18 cellular contexts compared by ENCODE assay signal in genomic region chr4:77089880-77090279, GRCh38. TPM values are rescaled to one million over a fixed set of nuclear protein-coding genes. Genes with fewer than 3 reads are reported as not detected.
DNase-seq lines count a peak whose midpoint lies in the region; ATAC-seq, FAIRE-seq and TF ChIP-seq lines count a peak whose summit lies in the region.
"Had no signal": no experiment of that assay in that cellular context is flagged by ENCODE, and none has a peak within 500 bp of the region (broad histone marks: within the 10 kb centered on the region; RNA-seq: fewer than 3 reads in every experiment).

No MANE protein-coding gene starts in this region.

- TF ChIP-seq CTCF in K562 (IDR thresholded peaks at IDR 0.05 in 2 of 3, conservative IDR thresholded peaks at IDR 0.05 in 1 of 3; ENCODE audit: insufficient read depth in 2 of 3, low read depth in 1 of 3, low read length in 3 of 3) = no peak
- no peak for TF ChIP-seq CTCF in nephron progenitor cell (IDR thresholded peaks at IDR 0.05)
- no peak for TF ChIP-seq CTCF in mammary epithelial cell (conservative IDR thresholded peaks at IDR 0.05 in 1 of 2, IDR thresholded peaks at IDR 0.05 in 1 of 2; ENCODE audit: extremely low read depth in 1 of 2, insufficient read depth in 1 of 2, low read depth in 1 of 2, low read length in 2 of 2)

- H3K4me2 ChIP-seq in K562 (ENCODE audit: insufficient read depth, low read length) (no peak overlapping the region), mammary epithelial cell (ENCODE audit: insufficient read depth, low read depth, low read length) (no peak overlapping the region)

- H3K4me3 Mint-ChIP-seq in nephron progenitor cell = no peak overlapping the region
- H3K4me3 Mint-ChIP-seq: CD4-positive, alpha-beta memory T cell; HFFc6 had no signal

- no peak for TF ChIP-seq RAD21 in K562 (CRISPR knock-in tag; conservative IDR thresholded peaks at IDR 0.05 in 1 of 2, IDR thresholded peaks at IDR 0.05 in 1 of 2)

- BruUV-seq in K562 (replicated peaks; lab: Mats Ljungman, UMichigan) = no TSS peak
- BruUV-seq in mammary epithelial cell (replicated peaks; lab: Mats Ljungman, UMichigan) = no TSS peak

- H3K27ac Mint-ChIP-seq in nephron progenitor cell = peak overlapping the region; percentile 5
- H3K27ac Mint-ChIP-seq: CD4-positive, alpha-beta memory T cell; HFFc6 had no signal

- no peak overlapping the region for H3K9ac ChIP-seq in K562 (ENCODE audit: insufficient read depth in 1 of 2, low read depth in 2 of 2, low read length in 2 of 2)
- H3K9ac ChIP-seq in mammary epithelial cell (ENCODE audit: insufficient read depth, low read length) = no peak overlapping the region

- H2AFZ ChIP-seq in K562 (ENCODE audit: low read depth, low read length) (no peak overlapping the region), mammary epithelial cell (ENCODE audit: low read depth, low read length) (no peak overlapping the region)

- TF ChIP-seq POLR2A in K562 (conservative IDR thresholded peaks at IDR 0.05) = no peak

- dilution Hi-C loops in mammary epithelial cell (cut with HindIII; ENCODE audit: low sequenced_read_pairs) = no loop called here

- H3K79me2 ChIP-seq in K562 (ENCODE audit: control insufficient read depth, insufficient read depth, low read length) (no peaks in the 10 kb centered on the region), mammary epithelial cell (ENCODE audit: insufficient read depth, low read length) (no peaks in the 10 kb centered on the region)

- no peaks in the 10 kb centered on the region for H3K27me3 Mint-ChIP-seq in nephron progenitor cell (ENCODE audit: low read depth, poor library complexity)
- H3K27me3 Mint-ChIP-seq: CD4-positive, alpha-beta memory T cell had no signal

- H3K36me3 Mint-ChIP-seq in nephron progenitor cell (ENCODE audit: low read depth) = peaks cover 9% of the 10 kb centered on the region

- DNase-seq in OCI-M1 (lab: John Stamatoyannopoulos, UW) (peak; percentile 8), K562 (ENCODE audit: extremely low read depth in 1 of 4, low spot score in 3 of 4) (no peak), nephron progenitor cell (no peak), mammary epithelial cell (no peak), KBM-7 (no peak)
- DNase-seq: C1 segment of cervical spinal cord; Calu3; CD4-positive, alpha-beta memory T cell; COR-L47; DMS153; DND-41; GOT3; HFFc6 had no signal

- ATAC-seq in K562 (no peak), HG03521 (IDR thresholded peaks at IDR 0.05; ENCODE audit: unreplicated experiment) (no peak)

- no peak overlapping the region for H3K27ac ChIP-seq in K562 (ENCODE audit: extremely low read depth, low read depth, low read length)
- no peak overlapping the region for H3K27ac ChIP-seq in mammary epithelial cell (ENCODE audit: insufficient read depth, low read depth, low read length)

- peaks cover 12% of the 10 kb centered on the region for H3K4me1 Mint-ChIP-seq in nephron progenitor cell

- H3K27me3 ChIP-seq in K562 (ENCODE audit: control insufficient read depth in 2 of 2, insufficient read depth in 2 of 2, low read length in 2 of 2) (no peaks in the 10 kb centered on the region), mammary epithelial cell (ENCODE audit: insufficient read depth, low read length) (no peaks in the 10 kb centered on the region)

- in situ Hi-C loops in K562 (cut with MboI) (no loop called here), mammary epithelial cell (cut with MboI; ENCODE audit: low sequenced_read_pairs in 2 of 2) (no loop called here), KBM-7 (cut with MboI; ENCODE audit: low pct_unique_long_range_greater_than_20kb, low sequenced_read_pairs) (no loop called here)

- peak; percentile 54 for FAIRE-seq in K562 (lab: Jason Lieb, UNC)
- FAIRE-seq: G401.6, GM12892, H54 had no signal

- H4K20me1 ChIP-seq in K562 (replicated peaks; ENCODE audit: control insufficient read depth, insufficient read depth, low read length) (no peaks in the 10 kb centered on the region), mammary epithelial cell (ENCODE audit: insufficient read depth, low read length) (no peaks in the 10 kb centered on the region)

- no peaks in the 10 kb centered on the region; a peak in 3 of 5 replicates for H3K4me1 ChIP-seq in K562 (replicated peaks in 1 of 2; ENCODE audit: control insufficient read depth in 2 of 2, insufficient read depth in 2 of 2, low read length in 2 of 2)
- H3K4me1 ChIP-seq in mammary epithelial cell (ENCODE audit: insufficient read depth, low read length) = peaks cover 33% of the 10 kb centered on the region
- H3K4me1 ChIP-seq: HAP-1 had no signal

- intact Hi-C loops in K562 (cut with micrococcal nuclease) (no loop called here), mammary epithelial cell (cut with micrococcal nuclease) (no loop called here)

- TF ChIP-seq EP300 in K562 (IDR thresholded peaks at IDR 0.05; ENCODE audit: low read length) = no peak

- peaks cover 7% of the 10 kb centered on the region for H3K9me3 Mint-ChIP-seq in nephron progenitor cell
- H3K9me3 Mint-ChIP-seq: CD4-positive, alpha-beta memory T cell; HFFc6 had no signal

- no peaks in the 10 kb centered on the region for H3K36me3 ChIP-seq in K562 (ENCODE audit: control insufficient read depth, insufficient read depth, low read length)
- no peaks in the 10 kb centered on the region for H3K36me3 ChIP-seq in mammary epithelial cell (ENCODE audit: insufficient read depth, low read length)
- H3K36me3 ChIP-seq: HAP-1 had no signal

- H3K4me3 ChIP-seq in K562 (no peak overlapping the region), mammary epithelial cell (replicated peaks in 1 of 3; ENCODE audit: insufficient read depth in 1 of 3, low read depth in 2 of 3, low read length in 3 of 3) (no peak overlapping the region)
- H3K4me3 ChIP-seq: HAP-1 had no signal

- CTCF ChIA-PET in K562 (lab: Yijun Ruan, JAX; ENCODE audit: low intra/inter-chr PET ratio) (no interaction called here), mammary epithelial cell (lab: Charles Lee; ENCODE audit: low non-redundant PET) (no interaction called here)

- H3K9me1 ChIP-seq in K562 (ENCODE audit: control insufficient read depth, insufficient read depth, low read length) = no peaks in the 10 kb centered on the region

- POLR2A ChIA-PET in K562 (lab: Yijun Ruan, JAX) = interaction anchor here (0.6 to 0.7 kb wide), 2 partner anchors 42 to 187 kb away, joined by 3 to 4 read pairs; no protein-coding TSS in a partner anchor

- H3K9me3 ChIP-seq in K562 (replicated peaks; ENCODE audit: control insufficient read depth, insufficient read depth, low read depth, low read length) = no peaks in the 10 kb centered on the region
- H3K9me3 ChIP-seq in mammary epithelial cell (replicated peaks; ENCODE audit: insufficient read depth, low read length) = no peaks in the 10 kb centered on the region
- H3K9me3 ChIP-seq: HAP-1 had no signal

TF ChIP-seq in K562, 482 proteins besides CTCF, POLR2A, EP300 and RAD21:
- TF ChIP-seq RB1 (IDR thresholded peaks at IDR 0.05; ENCODE audit: low read depth) = no peak
- TF ChIP-seq, protein P1, sequence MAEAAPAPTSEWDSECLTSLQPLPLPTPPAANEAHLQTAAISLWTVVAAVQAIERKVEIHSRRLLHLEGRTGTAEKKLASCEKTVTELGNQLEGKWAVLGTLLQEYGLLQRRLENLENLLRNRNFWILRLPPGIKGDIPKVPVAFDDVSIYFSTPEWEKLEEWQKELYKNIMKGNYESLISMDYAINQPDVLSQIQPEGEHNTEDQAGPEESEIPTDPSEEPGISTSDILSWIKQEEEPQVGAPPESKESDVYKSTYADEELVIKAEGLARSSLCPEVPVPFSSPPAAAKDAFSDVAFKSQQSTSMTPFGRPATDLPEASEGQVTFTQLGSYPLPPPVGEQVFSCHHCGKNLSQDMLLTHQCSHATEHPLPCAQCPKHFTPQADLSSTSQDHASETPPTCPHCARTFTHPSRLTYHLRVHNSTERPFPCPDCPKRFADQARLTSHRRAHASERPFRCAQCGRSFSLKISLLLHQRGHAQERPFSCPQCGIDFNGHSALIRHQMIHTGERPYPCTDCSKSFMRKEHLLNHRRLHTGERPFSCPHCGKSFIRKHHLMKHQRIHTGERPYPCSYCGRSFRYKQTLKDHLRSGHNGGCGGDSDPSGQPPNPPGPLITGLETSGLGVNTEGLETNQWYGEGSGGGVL (CRISPR knock-in tag; IDR thresholded peaks at IDR 0.05) = no peak

RNA-seq across cellular contexts. Expression of gene CCNI, which starts 14.1 kb away (rescaled TPM):
- 61.5 and 108 TPM in 2 replicates for total RNA-seq in K562 (2011; cell fraction: chromatin; rRNA removed; ENCODE audit: low replicate concordance)
- 59.0 and 66.8 TPM in 2 replicates for total RNA-seq in K562 (2011; cell fraction: nucleolus; rRNA removed)
- total RNA-seq in K562 (2011; cell fraction: nucleoplasm; rRNA removed) = 81.6 and 117 TPM in 2 replicates
- total RNA-seq in K562 (2014; rRNA removed) (49.8 and 63.9 TPM in 2 replicates), K562 (2014; rRNA removed; fragmentation: Illumina TruSeq; extraction: Trizol) (103 and 111 TPM in 2 replicates), K562 (2015; rRNA removed; fragmentation: Illumina TruSeq; extraction: Trizol) (96.4 and 98.5 TPM in 2 replicates), K562 (2021) (150 and 158 TPM in 2 replicates), mammary epithelial cell (100 to 1,000 TPM; 177 to 250 TPM)
- polyA plus RNA-seq in K562 (2011; rRNA removed) (131 and 145 TPM in 2 replicates), K562 (2014; fragmentation: Illumina TruSeq; extraction: Trizol) (155 and 159 TPM in 2 replicates), K562 (2014; fragmentation: Nextera tagmentation; extraction: Ambion mirVana) (10 to 100 TPM; 43.3 to 60.2 TPM), K562 (2014; rRNA removed) (56.9 and 59.3 TPM in 2 replicates), mammary epithelial cell (206 TPM)
- 69.6 and 115 TPM in 2 replicates for polyA plus RNA-seq in K562 (2011; cell fraction: cytosol; rRNA removed)
- polyA plus RNA-seq in K562 (2011; cell fraction: nucleus; rRNA removed) = 40.9 and 50.4 TPM in 2 replicates
- polyA plus RNA-seq in K562 (2012) = 173 and 178 TPM in 2 replicates
- polyA minus RNA-seq in K562 (2011; rRNA and poly(A)+ RNA removed) = 398 and 462 TPM in 2 replicates
- 192 and 200 TPM in 2 replicates for polyA minus RNA-seq in K562 (2011; cell fraction: cytosol; rRNA and poly(A)+ RNA removed)
- polyA minus RNA-seq in K562 (2011; cell fraction: nucleus; rRNA and poly(A)+ RNA removed) = 31.0 and 74.8 TPM in 2 replicates
- polyA minus RNA-seq in mammary epithelial cell = 499 TPM
